Comparison of ENCODE assay signal across 1 cellular context in genomic region chr6:3232017-3232838, GRCh38.
A peak's percentile ranks its signal among the peaks of the same experiment; 100 is the strongest.
TF ChIP-seq lines count a peak whose summit lies in the region.

No MANE protein-coding gene starts in this region.

TF ChIP-seq in HepG2, 621 proteins besides CTCF, POLR2A, EP300 and RAD21 (continued from another document and continues in another):
- TF ChIP-seq, protein P1, sequence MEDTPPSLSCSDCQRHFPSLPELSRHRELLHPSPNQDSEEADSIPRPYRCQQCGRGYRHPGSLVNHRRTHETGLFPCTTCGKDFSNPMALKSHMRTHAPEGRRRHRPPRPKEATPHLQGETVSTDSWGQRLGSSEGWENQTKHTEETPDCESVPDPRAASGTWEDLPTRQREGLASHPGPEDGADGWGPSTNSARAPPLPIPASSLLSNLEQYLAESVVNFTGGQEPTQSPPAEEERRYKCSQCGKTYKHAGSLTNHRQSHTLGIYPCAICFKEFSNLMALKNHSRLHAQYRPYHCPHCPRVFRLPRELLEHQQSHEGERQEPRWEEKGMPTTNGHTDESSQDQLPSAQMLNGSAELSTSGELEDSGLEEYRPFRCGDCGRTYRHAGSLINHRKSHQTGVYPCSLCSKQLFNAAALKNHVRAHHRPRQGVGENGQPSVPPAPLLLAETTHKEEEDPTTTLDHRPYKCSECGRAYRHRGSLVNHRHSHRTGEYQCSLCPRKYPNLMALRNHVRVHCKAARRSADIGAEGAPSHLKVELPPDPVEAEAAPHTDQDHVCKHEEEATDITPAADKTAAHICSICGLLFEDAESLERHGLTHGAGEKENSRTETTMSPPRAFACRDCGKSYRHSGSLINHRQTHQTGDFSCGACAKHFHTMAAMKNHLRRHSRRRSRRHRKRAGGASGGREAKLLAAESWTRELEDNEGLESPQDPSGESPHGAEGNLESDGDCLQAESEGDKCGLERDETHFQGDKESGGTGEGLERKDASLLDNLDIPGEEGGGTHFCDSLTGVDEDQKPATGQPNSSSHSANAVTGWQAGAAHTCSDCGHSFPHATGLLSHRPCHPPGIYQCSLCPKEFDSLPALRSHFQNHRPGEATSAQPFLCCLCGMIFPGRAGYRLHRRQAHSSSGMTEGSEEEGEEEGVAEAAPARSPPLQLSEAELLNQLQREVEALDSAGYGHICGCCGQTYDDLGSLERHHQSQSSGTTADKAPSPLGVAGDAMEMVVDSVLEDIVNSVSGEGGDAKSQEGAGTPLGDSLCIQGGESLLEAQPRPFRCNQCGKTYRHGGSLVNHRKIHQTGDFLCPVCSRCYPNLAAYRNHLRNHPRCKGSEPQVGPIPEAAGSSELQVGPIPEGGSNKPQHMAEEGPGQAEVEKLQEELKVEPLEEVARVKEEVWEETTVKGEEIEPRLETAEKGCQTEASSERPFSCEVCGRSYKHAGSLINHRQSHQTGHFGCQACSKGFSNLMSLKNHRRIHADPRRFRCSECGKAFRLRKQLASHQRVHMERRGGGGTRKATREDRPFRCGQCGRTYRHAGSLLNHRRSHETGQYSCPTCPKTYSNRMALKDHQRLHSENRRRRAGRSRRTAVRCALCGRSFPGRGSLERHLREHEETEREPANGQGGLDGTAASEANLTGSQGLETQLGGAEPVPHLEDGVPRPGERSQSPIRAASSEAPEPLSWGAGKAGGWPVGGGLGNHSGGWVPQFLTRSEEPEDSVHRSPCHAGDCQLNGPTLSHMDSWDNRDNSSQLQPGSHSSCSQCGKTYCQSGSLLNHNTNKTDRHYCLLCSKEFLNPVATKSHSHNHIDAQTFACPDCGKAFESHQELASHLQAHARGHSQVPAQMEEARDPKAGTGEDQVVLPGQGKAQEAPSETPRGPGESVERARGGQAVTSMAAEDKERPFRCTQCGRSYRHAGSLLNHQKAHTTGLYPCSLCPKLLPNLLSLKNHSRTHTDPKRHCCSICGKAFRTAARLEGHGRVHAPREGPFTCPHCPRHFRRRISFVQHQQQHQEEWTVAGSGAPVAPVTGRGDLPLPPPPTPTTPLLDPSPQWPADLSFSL (CRISPR knock-in tag; IDR thresholded peaks at IDR 0.05): 0 out of 2 replicates have a peak, but pooled peaks have one; percentile 42
- TF ChIP-seq, protein P2, sequence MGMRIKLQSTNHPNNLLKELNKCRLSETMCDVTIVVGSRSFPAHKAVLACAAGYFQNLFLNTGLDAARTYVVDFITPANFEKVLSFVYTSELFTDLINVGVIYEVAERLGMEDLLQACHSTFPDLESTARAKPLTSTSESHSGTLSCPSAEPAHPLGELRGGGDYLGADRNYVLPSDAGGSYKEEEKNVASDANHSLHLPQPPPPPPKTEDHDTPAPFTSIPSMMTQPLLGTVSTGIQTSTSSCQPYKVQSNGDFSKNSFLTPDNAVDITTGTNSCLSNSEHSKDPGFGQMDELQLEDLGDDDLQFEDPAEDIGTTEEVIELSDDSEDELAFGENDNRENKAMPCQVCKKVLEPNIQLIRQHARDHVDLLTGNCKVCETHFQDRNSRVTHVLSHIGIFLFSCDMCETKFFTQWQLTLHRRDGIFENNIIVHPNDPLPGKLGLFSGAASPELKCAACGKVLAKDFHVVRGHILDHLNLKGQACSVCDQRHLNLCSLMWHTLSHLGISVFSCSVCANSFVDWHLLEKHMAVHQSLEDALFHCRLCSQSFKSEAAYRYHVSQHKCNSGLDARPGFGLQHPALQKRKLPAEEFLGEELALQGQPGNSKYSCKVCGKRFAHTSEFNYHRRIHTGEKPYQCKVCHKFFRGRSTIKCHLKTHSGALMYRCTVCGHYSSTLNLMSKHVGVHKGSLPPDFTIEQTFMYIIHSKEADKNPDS (CRISPR knock-in tag; IDR thresholded peaks at IDR 0.05): no peak
- TF ChIP-seq SOX13 (IDR thresholded peaks at IDR 0.05) (0 out of 2 replicates have a peak, but pooled peaks have one; percentile 12), SOX13 (CRISPR knock-in tag; conservative IDR thresholded peaks at IDR 0.05 in 1 of 2, IDR thresholded peaks at IDR 0.05 in 1 of 2) (no peak), SIX1 (CRISPR knock-in tag; IDR thresholded peaks at IDR 0.05; ENCODE audit: borderline replicate concordance) (no peak), ZBTB42 (CRISPR knock-in tag; IDR thresholded peaks at IDR 0.05) (no peak), HES4 (CRISPR knock-in tag; IDR thresholded peaks at IDR 0.05; ENCODE audit: borderline replicate concordance) (no peak), ZNF496 (CRISPR knock-in tag; IDR thresholded peaks at IDR 0.05; ENCODE audit: insufficient replicate concordance) (no peak), KAT8 (CRISPR knock-in tag; IDR thresholded peaks at IDR 0.05) (no peak), ZBTB20 (CRISPR knock-in tag; IDR thresholded peaks at IDR 0.05; ENCODE audit: borderline replicate concordance, low read depth) (no peak), ZNF556 (CRISPR knock-in tag; IDR thresholded peaks at IDR 0.05; ENCODE audit: borderline replicate concordance) (no peak), TOE1 (CRISPR knock-in tag; IDR thresholded peaks at IDR 0.05) (no peak), IKZF1 (IDR thresholded peaks at IDR 0.05) (no peak), TERF1 (CRISPR knock-in tag; IDR thresholded peaks at IDR 0.05) (no peak), SMARCE1 (IDR thresholded peaks at IDR 0.05; ENCODE audit: borderline replicate concordance) (no peak), CREB1 (IDR thresholded peaks at IDR 0.05) (no peak), CREB1 (CRISPR knock-in tag; IDR thresholded peaks at IDR 0.05) (no peak), ZNF251 (CRISPR knock-in tag; IDR thresholded peaks at IDR 0.05) (no peak), ZNF33B (CRISPR knock-in tag; IDR thresholded peaks at IDR 0.05) (0 out of 2 replicates have a peak, but pooled peaks have one; percentile 7), ZNF598 (CRISPR knock-in tag; IDR thresholded peaks at IDR 0.05; ENCODE audit: borderline replicate concordance) (0 out of 2 replicates have a peak, but pooled peaks have one; percentile 2), RBM39 (IDR thresholded peaks at IDR 0.05; ENCODE audit: low read depth, low read length, poor library complexity, severe bottlenecking) (no peak), ZNF138 (CRISPR knock-in tag; IDR thresholded peaks at IDR 0.05; ENCODE audit: low read depth) (no peak), CAMTA2 (CRISPR knock-in tag; IDR thresholded peaks at IDR 0.05; ENCODE audit: borderline replicate concordance) (no peak), CEBPZ (IDR thresholded peaks at IDR 0.05; ENCODE audit: low read length) (no peak), TBL1XR1 (IDR thresholded peaks at IDR 0.05; ENCODE audit: borderline replicate concordance, low read length, partially characterized antibody) (no peak), ZC3H4 (CRISPR knock-in tag; IDR thresholded peaks at IDR 0.05; ENCODE audit: borderline replicate concordance) (no peak), TGIF2 (CRISPR knock-in tag; IDR thresholded peaks at IDR 0.05) (no peak), SRSF1 (optimal IDR thresholded peaks at IDR 0.05; ENCODE audit: low read depth, low read length) (no peak), MEIS2 (CRISPR knock-in tag; IDR thresholded peaks at IDR 0.05) (no peak), ZFX (CRISPR knock-in tag; IDR thresholded peaks at IDR 0.05; ENCODE audit: low read depth) (no peak), PHF20 (CRISPR knock-in tag; IDR thresholded peaks at IDR 0.05) (no peak), ZSCAN12 (CRISPR knock-in tag; IDR thresholded peaks at IDR 0.05) (no peak), IRF1 (CRISPR knock-in tag; IDR thresholded peaks at IDR 0.05; ENCODE audit: low read depth) (no peak), AKAP8 (CRISPR knock-in tag; IDR thresholded peaks at IDR 0.05) (no peak), ZNF589 (CRISPR knock-in tag; conservative IDR thresholded peaks at IDR 0.05) (no peak), NKX3-1 (CRISPR knock-in tag; IDR thresholded peaks at IDR 0.05) (no peak), SIX4 (CRISPR knock-in tag; IDR thresholded peaks at IDR 0.05) (no peak), ZNF777 (CRISPR knock-in tag; IDR thresholded peaks at IDR 0.05) (no peak), ZNF709 (CRISPR knock-in tag; IDR thresholded peaks at IDR 0.05) (no peak), ZSCAN22 (CRISPR knock-in tag; IDR thresholded peaks at IDR 0.05) (no peak), POLR2G (IDR thresholded peaks at IDR 0.05; ENCODE audit: low read depth, low read length) (no peak), ZZZ3 (CRISPR knock-in tag; IDR thresholded peaks at IDR 0.05; ENCODE audit: borderline replicate concordance) (no peak; the same call in 1 of the 2 replicates), NFYB (CRISPR knock-in tag; IDR thresholded peaks at IDR 0.05) (no peak), KDM2A (CRISPR knock-in tag; IDR thresholded peaks at IDR 0.05; ENCODE audit: borderline replicate concordance, low read depth) (no peak)
- TF ChIP-seq, protein P3, sequence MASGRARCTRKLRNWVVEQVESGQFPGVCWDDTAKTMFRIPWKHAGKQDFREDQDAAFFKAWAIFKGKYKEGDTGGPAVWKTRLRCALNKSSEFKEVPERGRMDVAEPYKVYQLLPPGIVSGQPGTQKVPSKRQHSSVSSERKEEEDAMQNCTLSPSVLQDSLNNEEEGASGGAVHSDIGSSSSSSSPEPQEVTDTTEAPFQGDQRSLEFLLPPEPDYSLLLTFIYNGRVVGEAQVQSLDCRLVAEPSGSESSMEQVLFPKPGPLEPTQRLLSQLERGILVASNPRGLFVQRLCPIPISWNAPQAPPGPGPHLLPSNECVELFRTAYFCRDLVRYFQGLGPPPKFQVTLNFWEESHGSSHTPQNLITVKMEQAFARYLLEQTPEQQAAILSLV (CRISPR knock-in tag; IDR thresholded peaks at IDR 0.05; ENCODE audit: borderline replicate concordance): no peak
- TF ChIP-seq, protein P4, sequence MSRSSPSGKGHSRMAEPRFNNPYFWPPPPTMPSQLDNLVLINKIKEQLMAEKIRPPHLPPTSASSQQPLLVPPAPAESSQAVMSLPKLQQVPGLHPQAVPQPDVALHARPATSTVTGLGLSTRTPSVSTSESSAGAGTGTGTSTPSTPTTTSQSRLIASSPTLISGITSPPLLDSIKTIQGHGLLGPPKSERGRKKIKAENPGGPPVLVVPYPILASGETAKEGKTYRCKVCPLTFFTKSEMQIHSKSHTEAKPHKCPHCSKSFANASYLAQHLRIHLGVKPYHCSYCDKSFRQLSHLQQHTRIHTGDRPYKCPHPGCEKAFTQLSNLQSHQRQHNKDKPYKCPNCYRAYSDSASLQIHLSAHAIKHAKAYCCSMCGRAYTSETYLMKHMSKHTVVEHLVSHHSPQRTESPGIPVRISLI (CRISPR knock-in tag; IDR thresholded peaks at IDR 0.05; ENCODE audit: borderline replicate concordance): no peak
- TF ChIP-seq, protein P5, sequence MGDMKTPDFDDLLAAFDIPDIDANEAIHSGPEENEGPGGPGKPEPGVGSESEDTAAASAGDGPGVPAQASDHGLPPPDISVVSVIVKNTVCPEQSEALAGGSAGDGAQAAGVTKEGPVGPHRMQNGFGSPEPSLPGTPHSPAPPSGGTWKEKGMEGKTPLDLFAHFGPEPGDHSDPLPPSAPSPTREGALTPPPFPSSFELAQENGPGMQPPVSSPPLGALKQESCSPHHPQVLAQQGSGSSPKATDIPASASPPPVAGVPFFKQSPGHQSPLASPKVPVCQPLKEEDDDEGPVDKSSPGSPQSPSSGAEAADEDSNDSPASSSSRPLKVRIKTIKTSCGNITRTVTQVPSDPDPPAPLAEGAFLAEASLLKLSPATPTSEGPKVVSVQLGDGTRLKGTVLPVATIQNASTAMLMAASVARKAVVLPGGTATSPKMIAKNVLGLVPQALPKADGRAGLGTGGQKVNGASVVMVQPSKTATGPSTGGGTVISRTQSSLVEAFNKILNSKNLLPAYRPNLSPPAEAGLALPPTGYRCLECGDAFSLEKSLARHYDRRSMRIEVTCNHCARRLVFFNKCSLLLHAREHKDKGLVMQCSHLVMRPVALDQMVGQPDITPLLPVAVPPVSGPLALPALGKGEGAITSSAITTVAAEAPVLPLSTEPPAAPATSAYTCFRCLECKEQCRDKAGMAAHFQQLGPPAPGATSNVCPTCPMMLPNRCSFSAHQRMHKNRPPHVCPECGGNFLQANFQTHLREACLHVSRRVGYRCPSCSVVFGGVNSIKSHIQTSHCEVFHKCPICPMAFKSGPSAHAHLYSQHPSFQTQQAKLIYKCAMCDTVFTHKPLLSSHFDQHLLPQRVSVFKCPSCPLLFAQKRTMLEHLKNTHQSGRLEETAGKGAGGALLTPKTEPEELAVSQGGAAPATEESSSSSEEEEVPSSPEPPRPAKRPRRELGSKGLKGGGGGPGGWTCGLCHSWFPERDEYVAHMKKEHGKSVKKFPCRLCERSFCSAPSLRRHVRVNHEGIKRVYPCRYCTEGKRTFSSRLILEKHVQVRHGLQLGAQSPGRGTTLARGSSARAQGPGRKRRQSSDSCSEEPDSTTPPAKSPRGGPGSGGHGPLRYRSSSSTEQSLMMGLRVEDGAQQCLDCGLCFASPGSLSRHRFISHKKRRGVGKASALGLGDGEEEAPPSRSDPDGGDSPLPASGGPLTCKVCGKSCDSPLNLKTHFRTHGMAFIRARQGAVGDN (CRISPR knock-in tag; IDR thresholded peaks at IDR 0.05): no peak
